In genomic region chr13:54637377-54637776, GRCh38 we compare ENCODE assay signal across 1 cellular context.
TF ChIP-seq lines count a peak whose summit lies in the region.

No MANE protein-coding gene starts in this region.

TF ChIP-seq in H1, 55 proteins besides CTCF, POLR2A, EP300 and RAD21 (continued from another document):
- TF ChIP-seq CHD2 (IDR thresholded peaks at IDR 0.05; ENCODE audit: low read length) = no peak
